ENCODE assay signal across 8 cellular contexts in the genomic region with DNA sequence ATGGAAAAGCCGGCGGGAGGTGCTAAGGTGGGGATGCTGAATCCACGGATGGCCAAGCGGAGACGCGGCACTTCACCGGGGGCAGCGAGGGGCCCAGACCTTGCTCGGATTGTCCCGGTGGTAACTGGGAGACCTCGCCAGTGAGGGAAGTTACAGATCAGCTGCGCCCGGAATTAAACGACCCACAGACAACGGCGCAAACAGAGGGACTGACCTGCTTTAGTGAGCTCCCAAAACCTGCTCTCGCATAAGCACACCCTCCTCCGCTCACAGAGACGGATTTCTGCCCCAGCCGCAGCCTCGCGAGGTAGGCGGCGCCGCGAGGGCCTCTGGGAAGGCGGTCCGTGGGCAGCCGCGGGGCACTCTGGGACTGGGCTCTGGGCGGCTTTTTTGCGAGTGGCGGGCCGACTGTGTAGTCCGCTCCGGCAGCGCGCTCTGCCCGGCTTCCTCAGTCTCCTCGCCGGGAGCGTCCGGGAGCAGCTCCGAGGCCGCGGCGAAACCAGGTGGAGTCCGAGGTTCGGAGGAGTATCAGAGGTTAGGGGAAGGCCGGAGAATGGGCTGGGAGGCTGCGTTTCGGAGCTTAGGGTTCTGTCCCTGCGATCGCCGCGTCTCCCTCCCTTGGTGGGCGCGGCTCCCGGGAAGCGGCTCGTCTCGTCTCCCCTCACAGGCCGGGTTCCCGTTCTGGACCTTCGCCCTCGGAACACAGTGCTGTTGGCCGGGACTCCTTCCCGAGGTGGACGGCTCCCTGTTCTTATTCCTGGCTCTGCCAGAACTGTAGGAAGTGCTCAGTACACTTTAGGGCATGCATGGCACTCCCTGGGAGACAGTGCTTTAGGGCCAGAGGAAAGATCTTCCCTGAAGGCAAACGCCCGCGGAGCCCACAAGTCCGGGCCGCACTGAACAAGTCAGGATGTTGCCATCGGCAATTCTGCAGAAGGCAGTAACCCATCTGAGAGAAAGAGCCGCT. TPM values are rescaled to one million over a fixed set of nuclear protein-coding genes. Genes with fewer than 3 reads are reported as not detected.
A peak's percentile ranks its signal among the peaks of the same experiment; 100 is the strongest.
DNase-seq lines count a peak whose midpoint lies in the region; ATAC-seq and TF ChIP-seq lines count a peak whose summit lies in the region.

A gene with protein sequence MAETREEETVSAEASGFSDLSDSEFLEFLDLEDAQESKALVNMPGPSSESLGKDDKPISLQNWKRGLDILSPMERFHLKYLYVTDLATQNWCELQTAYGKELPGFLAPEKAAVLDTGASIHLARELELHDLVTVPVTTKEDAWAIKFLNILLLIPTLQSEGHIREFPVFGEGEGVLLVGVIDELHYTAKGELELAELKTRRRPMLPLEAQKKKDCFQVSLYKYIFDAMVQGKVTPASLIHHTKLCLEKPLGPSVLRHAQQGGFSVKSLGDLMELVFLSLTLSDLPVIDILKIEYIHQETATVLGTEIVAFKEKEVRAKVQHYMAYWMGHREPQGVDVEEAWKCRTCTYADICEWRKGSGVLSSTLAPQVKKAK (plus strand): TSS at position 393 of the 967 bp plus-strand sequence. CDS start 5,778 bp downstream, outside the sequence.

- no peaks in the 10 kb centered on the region for H3K9me3 ChIP-seq in ectodermal cell (ENCODE audit: control insufficient read depth, low read length)
- peaks cover 1% of the 10 kb centered on the region for H3K9me3 ChIP-seq in lower lobe of right lung

- TF ChIP-seq CTCF in AG04449 (IDR thresholded peaks at IDR 0.05; ENCODE audit: insufficient read depth, low read length, missing control alignments): no peak
- no peak for TF ChIP-seq CTCF in lower lobe of right lung (IDR thresholded peaks at IDR 0.05)

- POLR2A ChIA-PET in AG04449 (lab: Yijun Ruan, JAX): interaction anchor here (0.9 to 1.8 kb wide), 7 partner anchors 8 to 58 kb away, joined by 3 to 6 read pairs (median 3); a partner anchor contains a TSS
- POLR2A ChIA-PET in activated CD8-positive, alpha-beta T cell treated with anti-CD3 and anti-CD28 coated beads, Interleukin-2, amount 10 ng/mL, durations not matched to agents 7 days and 5 days (lab: Charles Lee): interaction anchor here (0.6 to 1.8 kb wide), 11 partner anchors 8 to 119 kb away, joined by 3 to 15 read pairs (median 3); a partner anchor contains a TSS

- no peaks in the 10 kb centered on the region for H3K27me3 Mint-ChIP-seq in activated CD8-positive, alpha-beta T cell treated with anti-CD3 and anti-CD28 coated beads, Interleukin-2, amount 10 ng/mL, durations not matched to agents 7 days and 5 days (ENCODE audit: low read depth)

- peak within 1 kb of the TSS; percentile 90 for H3K27ac Mint-ChIP-seq in activated CD8-positive, alpha-beta T cell treated with anti-CD3 and anti-CD28 coated beads, Interleukin-2, amount 10 ng/mL, durations not matched to agents 7 days and 5 days

- H3K36me3 Mint-ChIP-seq in activated CD8-positive, alpha-beta T cell treated with anti-CD3 and anti-CD28 coated beads, Interleukin-2, amount 10 ng/mL, durations not matched to agents 7 days and 5 days (ENCODE audit: low read depth): peaks cover 55% of the 10 kb centered on the region

- no peaks in the 10 kb centered on the region for H3K36me3 ChIP-seq in ectodermal cell (ENCODE audit: control insufficient read depth, insufficient read depth, low read length)
- no peaks in the 10 kb centered on the region for H3K36me3 ChIP-seq in lower lobe of right lung

- no peaks in the 10 kb centered on the region for H3K4me1 ChIP-seq in ectodermal cell (ENCODE audit: control insufficient read depth, insufficient read depth, low read length)
- peaks cover 10% of the 10 kb centered on the region for H3K4me1 ChIP-seq in lower lobe of right lung

- DNase-seq in AG04449 (ENCODE audit: low read depth, low spot score) (no peak), NCI-H748 (lab: John Stamatoyannopoulos, UW; ENCODE audit: unreplicated experiment) (peak; percentile 100), lower lobe of right lung (peak; percentile 91)
- peak; percentile 90 for DNase-seq in activated CD8-positive, alpha-beta T cell treated with anti-CD3 and anti-CD28 coated beads, Interleukin-2, amount 10 ng/mL, durations not matched to agents 7 days and 5 days
- DNase-seq in stimulated activated CD4-positive, alpha-beta T cell treated with anti-CD3 and anti-CD28 coated beads, TNF-alpha, amount 100 ng/mL, for 1 hour (ENCODE audit: low read depth in 3 of 3, low spot score in 1 of 3): peak; percentile 45 to 74 (median 70)

- H3K4me1 Mint-ChIP-seq in activated CD8-positive, alpha-beta T cell treated with anti-CD3 and anti-CD28 coated beads, Interleukin-2, amount 10 ng/mL, durations not matched to agents 7 days and 5 days (ENCODE audit: low read depth): peaks cover 15% of the 10 kb centered on the region

- H3K27ac ChIP-seq in ectodermal cell (ENCODE audit: insufficient read depth, low read depth, low read length, poor library complexity, severe bottlenecking) (no peak within 1 kb of the TSS), lower lobe of right lung (peak within 1 kb of the TSS; percentile 78)

- peak within 1 kb of the TSS; percentile 81 for H3K4me3 ChIP-seq in AG04449 (ENCODE audit: low read depth, low read length)
- H3K4me3 ChIP-seq in ectodermal cell (ENCODE audit: insufficient read depth, low read depth, low read length): peak within 1 kb of the TSS; percentile 65
- H3K4me3 ChIP-seq in lower lobe of right lung: peak within 1 kb of the TSS; percentile 91

- ATAC-seq in GM18907 (IDR thresholded peaks at IDR 0.05; ENCODE audit: unreplicated experiment) (peak; percentile 86), HG03354 (IDR thresholded peaks at IDR 0.05; ENCODE audit: poor library complexity, severe bottlenecking, unreplicated experiment) (peak; percentile 88), lower lobe of right lung (peak; percentile 99 to 100)
- ATAC-seq in activated CD8-positive, alpha-beta T cell treated with anti-CD3 and anti-CD28 coated beads, Interleukin-2, amount 10 ng/mL, durations not matched to agents 7 days and 5 days: peak; percentile 99

- intact Hi-C loops in lower lobe of right lung (cut with DNase I): no loop called here

- WGBS in ectodermal cell, 2 experiments: 2 to 3% methylated on average over 76 of the region's 76 CpGs

- peak within 1 kb of the TSS; percentile 82 for H3K4me3 Mint-ChIP-seq in activated CD8-positive, alpha-beta T cell treated with anti-CD3 and anti-CD28 coated beads, Interleukin-2, amount 10 ng/mL, durations not matched to agents 7 days and 5 days

- H3K27me3 ChIP-seq in ectodermal cell (ENCODE audit: control insufficient read depth, insufficient read depth, low read length, poor library complexity, severe bottlenecking): peaks cover 7% of the 10 kb centered on the region
- no peaks in the 10 kb centered on the region for H3K27me3 ChIP-seq in lower lobe of right lung (ENCODE audit: low read depth)

- CTCF ChIA-PET in AG04449 (lab: Yijun Ruan, JAX): interaction anchor here (2.0 kb wide), 1 partner anchor 24 kb away, joined by 6 read pairs; no protein-coding TSS in a partner anchor
- CTCF ChIA-PET in activated CD8-positive, alpha-beta T cell treated with anti-CD3 and anti-CD28 coated beads, Interleukin-2, amount 10 ng/mL, durations not matched to agents 7 days and 5 days (lab: Charles Lee): interaction anchor here (1.0 to 1.6 kb wide), 8 partner anchors 18 to 194 kb away, joined by 3 to 8 read pairs (median 3); a partner anchor contains a TSS

- peaks cover 32% of the 10 kb centered on the region for H3K9me3 Mint-ChIP-seq in activated CD8-positive, alpha-beta T cell treated with anti-CD3 and anti-CD28 coated beads, Interleukin-2, amount 10 ng/mL, durations not matched to agents 7 days and 5 days (ENCODE audit: insufficient read depth)

RNA-seq across cellular contexts. Expression of the gene that starts here (rescaled TPM):
- total RNA-seq in activated CD8-positive, alpha-beta T cell treated with anti-CD3 and anti-CD28 coated beads, Interleukin-2, amount 10 ng/mL, durations not matched to agents 7 days and 5 days: 10 to 100 TPM; 21.0 to 24.2 TPM
- polyA plus RNA-seq in ectodermal cell (2013, experiment 1 of 4): 15.6 TPM
- polyA plus RNA-seq in ectodermal cell (2013, experiment 2 of 4): 16.4 TPM
- polyA plus RNA-seq in ectodermal cell (2013, experiment 3 of 4): 12.1 TPM
- polyA plus RNA-seq in ectodermal cell (2013, experiment 4 of 4): 14.1 TPM
- total RNA-seq in lower lobe of right lung: 7.8 TPM
